ENCODE assay signal across 14 cellular contexts in the genomic region with DNA sequence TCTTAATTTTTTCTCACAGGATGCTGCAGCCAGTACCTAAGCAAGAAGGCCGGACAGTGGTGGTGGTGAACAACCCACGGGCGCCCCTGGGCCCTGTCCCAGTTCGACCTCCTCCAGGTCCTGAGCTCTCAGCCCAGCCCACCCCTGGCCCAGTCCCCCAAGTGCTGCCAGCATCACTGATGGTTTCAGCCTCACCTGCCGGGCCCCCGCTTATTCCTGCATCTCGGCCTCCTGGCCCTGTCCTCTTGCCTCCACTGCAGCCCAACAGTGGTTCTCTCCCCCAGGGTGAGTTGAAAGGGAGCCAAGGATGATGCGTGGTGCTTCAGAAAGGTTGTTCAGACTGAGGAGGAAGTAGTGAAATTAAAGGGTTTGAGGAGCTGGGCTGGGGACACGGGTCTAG.
"Had no signal": no experiment of that assay in that cellular context is flagged by ENCODE, and none has a peak within 500 bp of the region (broad histone marks: within the 10 kb centered on the region; RNA-seq: fewer than 3 reads in every experiment).

No MANE protein-coding gene starts in this region.

- ATAC-seq: stimulated activated naive CD8-positive, alpha-beta T cell treated with anti-CD3 and anti-CD28 coated beads, Interleukin-15, amount 100 ng/mL, for 72 hours had no signal

- H3K27ac Mint-ChIP-seq: activated T-helper 1 cell treated with anti-CD3 and anti-CD28 coated beads, Interleukin-12 subunit alpha, Interleukin-12 subunit beta, Interleukin-2, Interleukin-4 antibody, amounts not matched to agents 30 ng/mL and 10 ng/mL and 1 ng/mL, durations not matched to agents 14 hours and 24 hours and 36 hours; T-helper 1 cell treated with Interleukin-12 subunit alpha and Interleukin-12 subunit beta and Interleukin-4 antibody, amounts not matched to agents 30 μg/mL and 1 μg/mL, for 36 hours had no signal

- FAIRE-seq: islet of Langerhans, TTC549, urothelium cell line had no signal

- H3K4me3 ChIP-seq: left ventricle myocardium inferior had no signal

- H3K9me3 ChIP-seq: left ventricle myocardium inferior had no signal

- DNase-seq: activated CD4-positive, alpha-beta T cell treated with anti-CD3 and anti-CD28 coated beads, Interleukin-2, amount 50 U/mL, for 4 hours; activated CD4-positive, CD25-positive, alpha-beta regulatory T cell; activated naive CD4-positive, alpha-beta T cell treated with anti-CD3 and anti-CD28 coated beads for 36 hours; cortex of kidney; effector memory CD4-positive, alpha-beta T cell; left ventricle myocardium inferior; mesendoderm; stimulated activated CD4-positive, alpha-beta T cell treated with anti-CD3 and anti-CD28 coated beads, Interleukin-2, amount 100 ng/mL, for 48 hours; stimulated activated naive CD8-positive, alpha-beta T cell treated with anti-CD3 and anti-CD28 coated beads, Interleukin-15, amount 100 ng/mL, for 72 hours had no signal

- H3K9me3 Mint-ChIP-seq: activated naive CD4-positive, alpha-beta T cell treated with anti-CD3 and anti-CD28 coated beads for 36 hours; activated T-helper 1 cell treated with anti-CD3 and anti-CD28 coated beads, Interleukin-12 subunit alpha, Interleukin-12 subunit beta, Interleukin-2, Interleukin-4 antibody, amounts not matched to agents 30 ng/mL and 10 ng/mL and 1 ng/mL, durations not matched to agents 14 hours and 24 hours and 36 hours; stimulated activated naive CD8-positive, alpha-beta T cell treated with anti-CD3 and anti-CD28 coated beads, Interleukin-15, amount 100 ng/mL, for 72 hours; T-helper 1 cell treated with Interleukin-12 subunit alpha and Interleukin-12 subunit beta and Interleukin-4 antibody, amounts not matched to agents 30 μg/mL and 1 μg/mL, for 36 hours had no signal

- H3K27me3 Mint-ChIP-seq: stimulated activated naive CD8-positive, alpha-beta T cell treated with anti-CD3 and anti-CD28 coated beads, Interleukin-15, amount 100 ng/mL, for 72 hours had no signal

- H3K4me3 Mint-ChIP-seq: activated naive CD4-positive, alpha-beta T cell treated with anti-CD3 and anti-CD28 coated beads for 36 hours; activated T-helper 1 cell treated with anti-CD3 and anti-CD28 coated beads, Interleukin-12 subunit alpha, Interleukin-12 subunit beta, Interleukin-2, Interleukin-4 antibody, amounts not matched to agents 30 ng/mL and 10 ng/mL and 1 ng/mL, durations not matched to agents 14 hours and 24 hours and 36 hours; stimulated activated naive CD8-positive, alpha-beta T cell treated with anti-CD3 and anti-CD28 coated beads, Interleukin-15, amount 100 ng/mL, for 72 hours; T-helper 1 cell treated with Interleukin-12 subunit alpha and Interleukin-12 subunit beta and Interleukin-4 antibody, amounts not matched to agents 30 μg/mL and 1 μg/mL, for 36 hours had no signal
